ENCODE assay signal across 20 cellular contexts in genomic region chr1:4150262-4150661, GRCh38.
DNase-seq lines count a peak whose midpoint lies in the region; FAIRE-seq and TF ChIP-seq lines count a peak whose summit lies in the region.
"Had no signal": no experiment of that assay in that cellular context is flagged by ENCODE, and none has a peak within 500 bp of the region (broad histone marks: within the 10 kb centered on the region; RNA-seq: fewer than 3 reads in every experiment).

No MANE protein-coding gene starts in this region.

- H2BK20ac ChIP-seq in H9 (ENCODE audit: low read depth, low read length, poor library complexity, severe bottlenecking) = no peak overlapping the region
- H2BK20ac ChIP-seq in H1 (ENCODE audit: low read length) = 0 out of 2 replicates have a peak overlapping the region, but pooled peaks have one; percentile 34

- H3K36me3 Mint-ChIP-seq in H9 (ENCODE audit: insufficient read depth in 1 of 3, low read depth in 3 of 3) (no peaks in the 10 kb centered on the region), neural progenitor cell (no peaks in the 10 kb centered on the region)

- no peak for TF ChIP-seq POLR2A in H1 (IDR thresholded peaks at IDR 0.05; ENCODE audit: control extremely low read depth in 1 of 2, low read depth in 2 of 2, low read length in 2 of 2)

- no peak overlapping the region for H3K4ac ChIP-seq in H9 (ENCODE audit: low read depth, low read length)
- H3K4ac ChIP-seq in H1 (replicated peaks; ENCODE audit: insufficient read length, low read depth, low read length) = no peak overlapping the region

- DNase-seq in H9 (peak; percentile 47), H1 (ENCODE audit: low read depth in 1 of 2, low spot score in 2 of 2) (peak in 1 of 2 experiments; percentile 50), neural progenitor cell (ENCODE audit: low spot score) (peak; percentile 49), amygdala (lab: John Stamatoyannopoulos, UW) (no peak)
- DNase-seq in stimulated activated CD4-positive, alpha-beta T cell treated with anti-CD3 and anti-CD28 coated beads, Interleukin-4, amount 100 ng/mL, for 1 hour = no peak
- DNase-seq in stimulated activated naive CD4-positive, alpha-beta T cell (lab: John Stamatoyannopoulos, UW) = no peak
- no peak for DNase-seq in activated naive CD4-positive, alpha-beta T cell treated with anti-CD3 and anti-CD28 coated beads, Interleukin-2, amount 50 U/mL, for 16 hours
- DNase-seq: CD4-positive, alpha-beta T cell; COR-L47; DMS79; GOT3; NCI-H1092 treated with DMSO at 0.1 percent for 48 hours; NCI-H1694; NCI-H2081; NCI-H2171; NCI-H345; NCI-H524 treated with DMSO at 0.1 percent for 48 hours; OCI-M1 had no signal

- H4K5ac ChIP-seq in H9 (ENCODE audit: insufficient read length, low read depth, low read length) (no peak overlapping the region), H1 (ENCODE audit: insufficient read length, low read depth, low read length) (no peak overlapping the region)

- H3K79me1 ChIP-seq in H9 (ENCODE audit: insufficient read depth, low read depth, low read length, poor library complexity, severe bottlenecking) (no peaks in the 10 kb centered on the region), H1 (ENCODE audit: low read depth, low read length) (no peaks in the 10 kb centered on the region)

- no peak for TF ChIP-seq EP300 in H1 (IDR thresholded peaks at IDR 0.05; ENCODE audit: borderline replicate concordance in 1 of 2, low read depth in 2 of 2, low read length in 2 of 2)

- H3K4me3 ChIP-seq in H1 (ENCODE audit: extremely low read depth in 1 of 4, insufficient read depth in 2 of 4, low read depth in 3 of 4, low read length in 4 of 4) = no peak overlapping the region
- no peak overlapping the region for H3K4me3 ChIP-seq in neural progenitor cell
- H3K4me3 ChIP-seq: SJSA1 had no signal

- TF ChIP-seq CTCF in H9 (conservative IDR thresholded peaks at IDR 0.05) (peak; percentile 35; the same call in 2 of the 3 replicates), H1 (IDR thresholded peaks at IDR 0.05; ENCODE audit: control extremely low read depth in 1 of 3, insufficient read depth in 1 of 3, low read depth in 1 of 3, low read length in 3 of 3) (no peak), neural progenitor cell (IDR thresholded peaks at IDR 0.05) (peak; percentile 20)

- no peak for FAIRE-seq in H1 (lab: Jason Lieb, UNC)

- no peak overlapping the region for H2BK120ac ChIP-seq in H9 (ENCODE audit: low read depth, low read length, poor library complexity, severe bottlenecking)
- no peak overlapping the region for H2BK120ac ChIP-seq in H1 (replicated peaks; ENCODE audit: low read depth, low read length)

- H3K27me3 ChIP-seq in H9 (ENCODE audit: insufficient read depth, low read length) (no peaks in the 10 kb centered on the region), H1 (replicated peaks in 1 of 4; ENCODE audit: control insufficient read depth in 3 of 4, extremely low read depth in 1 of 4, insufficient read depth in 3 of 4, low read length in 3 of 4) (no peaks in the 10 kb centered on the region), neural progenitor cell (no peaks in the 10 kb centered on the region)
- H3K27me3 ChIP-seq: SJSA1 had no signal

- H2AFZ ChIP-seq in H9 (ENCODE audit: low read length) (no peak overlapping the region), H1 (ENCODE audit: low read length) (peak overlapping the region; percentile 47; the same call in 1 of the 2 replicates), neural progenitor cell (replicated peaks) (peak overlapping the region; percentile 77)

- H3K23me2 ChIP-seq in H9 (ENCODE audit: insufficient read length, low read depth, low read length, poor library complexity, severe bottlenecking) (no peaks in the 10 kb centered on the region), H1 (ENCODE audit: low read depth, low read length) (no peaks in the 10 kb centered on the region)

- no peak overlapping the region for H2BK15ac ChIP-seq in H9 (ENCODE audit: low read depth, low read length)
- H2BK15ac ChIP-seq in H1 (ENCODE audit: low read length) = no peak overlapping the region

- H2AK5ac ChIP-seq in H9 (ENCODE audit: insufficient read length, low read length) = no peak overlapping the region
- H2AK5ac ChIP-seq in H1 (ENCODE audit: low read depth, low read length) = no peak overlapping the region

- H3K27me3 Mint-ChIP-seq in H9 (ENCODE audit: low read depth) (no peaks in the 10 kb centered on the region; the same call in none of the 2 replicates), neural progenitor cell (ENCODE audit: insufficient read depth, low read depth) (peaks cover 3% of the 10 kb centered on the region)
- H3K27me3 Mint-ChIP-seq: CD4-positive, alpha-beta T cell had no signal

- H3K14ac ChIP-seq in H9 (ENCODE audit: insufficient read depth, low read length) = no peak overlapping the region
- no peak overlapping the region for H3K14ac ChIP-seq in H1 (ENCODE audit: insufficient read length)

- no peak overlapping the region for H4K8ac ChIP-seq in H9 (replicated peaks; ENCODE audit: insufficient read length, low read depth, low read length)
- H4K8ac ChIP-seq in H1 (ENCODE audit: extremely low read depth, insufficient read depth, low read length) = no peak overlapping the region

- H3T11ph ChIP-seq in H9 (ENCODE audit: low read length) = no peak overlapping the region

- CTCF ChIA-PET in H1 (lab: Charles Lee; ENCODE audit: partially characterized antibody) = no interaction called here

- no peaks in the 10 kb centered on the region for H3K9me3 ChIP-seq in H9 (ENCODE audit: control insufficient read depth, low read depth, low read length)
- H3K9me3 ChIP-seq in H1 (ENCODE audit: insufficient read depth in 2 of 2, low read depth in 1 of 2, low read length in 1 of 2) = no peaks in the 10 kb centered on the region
- H3K9me3 ChIP-seq in neural progenitor cell (ENCODE audit: low read depth) = no peaks in the 10 kb centered on the region

- H3K56ac ChIP-seq in H9 (ENCODE audit: insufficient read length, low read depth, low read length) (no peak overlapping the region), H1 (replicated peaks; ENCODE audit: insufficient read length, low read depth, low read length) (no peak overlapping the region)

- H3K4me2 ChIP-seq in H9 (ENCODE audit: insufficient read depth, insufficient read length, low read length) = no peak overlapping the region
- H3K4me2 ChIP-seq in H1 (ENCODE audit: insufficient read depth in 1 of 2, low read depth in 2 of 2, low read length in 2 of 2) = no peak overlapping the region
- H3K4me2 ChIP-seq in neural progenitor cell = no peak overlapping the region
- H3K4me2 ChIP-seq: KMS-11 had no signal

- no peaks in the 10 kb centered on the region for H3K9me3 Mint-ChIP-seq in H9
- no peaks in the 10 kb centered on the region for H3K9me3 Mint-ChIP-seq in neural progenitor cell
- H3K9me3 Mint-ChIP-seq: CD4-positive, alpha-beta T cell had no signal

- peak; percentile 28 to 44; a peak in 2 of 4 replicates for TF ChIP-seq RAD21 in H1 (IDR thresholded peaks at IDR 0.05 in 1 of 2, conservative IDR thresholded peaks at IDR 0.05 in 1 of 2; ENCODE audit: low read depth in 2 of 2, low read length in 2 of 2)

- no peak overlapping the region for H3K4me3 Mint-ChIP-seq in H9
- no peak overlapping the region for H3K4me3 Mint-ChIP-seq in neural progenitor cell
- H3K4me3 Mint-ChIP-seq: CD4-positive, alpha-beta T cell had no signal

- H3K36me3 ChIP-seq in H1 (ENCODE audit: control insufficient read depth in 2 of 4, insufficient read depth in 4 of 4, low read length in 3 of 4) (no peaks in the 10 kb centered on the region; a peak in 1 of 8 replicates), neural progenitor cell (no peaks in the 10 kb centered on the region)
- H3K36me3 ChIP-seq: SJSA1 had no signal

- H3K9ac ChIP-seq in H9 (ENCODE audit: extremely low read depth, insufficient read length, low read length) (no peak overlapping the region), H1 (replicated peaks in 1 of 4; ENCODE audit: extremely low read depth in 1 of 4, low read depth in 3 of 4, low read length in 3 of 4) (no peak overlapping the region), neural progenitor cell (no peak overlapping the region)
- H3K9ac ChIP-seq: KMS-11 had no signal

- H2BK5ac ChIP-seq in H9 (ENCODE audit: insufficient read length, low read length) (no peak overlapping the region), H1 (ENCODE audit: low read depth, low read length) (no peak overlapping the region)

- H3K4me1 ChIP-seq in H9 (ENCODE audit: insufficient read depth, low read length) (no peaks in the 10 kb centered on the region), H1 (replicated peaks in 1 of 4; ENCODE audit: control insufficient read depth in 3 of 4, insufficient read depth in 4 of 4, low read length in 3 of 4) (peaks cover 2 to 4% (median 3%) of the 10 kb centered on the region in 4 experiments; a peak in 4 of 7 replicates), neural progenitor cell (peaks cover 9% of the 10 kb centered on the region)
- H3K4me1 ChIP-seq: SJSA1 had no signal

- H3K27ac Mint-ChIP-seq in H9 (no peak overlapping the region; a peak in 2 of 7 replicates), neural progenitor cell (no peak overlapping the region)
- H3K27ac Mint-ChIP-seq: CD4-positive, alpha-beta T cell had no signal

- H4K20me1 ChIP-seq in H9 (ENCODE audit: control insufficient read depth, insufficient read depth, insufficient read length) (no peaks in the 10 kb centered on the region), H1 (replicated peaks in 1 of 2; ENCODE audit: control insufficient read depth in 1 of 2, insufficient read depth in 2 of 2, low read length in 2 of 2) (no peaks in the 10 kb centered on the region), neural progenitor cell (ENCODE audit: low read depth) (no peaks in the 10 kb centered on the region)

- H3K79me2 ChIP-seq in H9 (ENCODE audit: insufficient read depth, low read length) (no peaks in the 10 kb centered on the region), H1 (ENCODE audit: control insufficient read depth in 1 of 2, insufficient read depth in 2 of 2, low read length in 2 of 2) (no peaks in the 10 kb centered on the region), neural progenitor cell (ENCODE audit: low read depth) (no peaks in the 10 kb centered on the region)

- H3K4me1 Mint-ChIP-seq in H9 = peaks cover 10 to 11% of the 10 kb centered on the region in 2 experiments
- peaks cover 22% of the 10 kb centered on the region for H3K4me1 Mint-ChIP-seq in neural progenitor cell

- POLR2A ChIA-PET in H1 (lab: Charles Lee; ENCODE audit: partially characterized antibody) = no interaction called here

- H3K23ac ChIP-seq in H9 (ENCODE audit: insufficient read length, low read depth, low read length) (no peak overlapping the region), H1 (ENCODE audit: insufficient read length) (no peak overlapping the region)

- H2BK12ac ChIP-seq in H9 (ENCODE audit: insufficient read length, low read depth, low read length) (no peak overlapping the region), H1 (ENCODE audit: low read depth, low read length) (no peak overlapping the region)

- no peak overlapping the region for H3K27ac ChIP-seq in H9 (ENCODE audit: insufficient read length, low read depth, low read length)
- H3K27ac ChIP-seq in H1 (ENCODE audit: low read depth, low read length) = no peak overlapping the region
- H3K27ac ChIP-seq in neural progenitor cell = no peak overlapping the region
- H3K27ac ChIP-seq: KMS-11, SJSA1 had no signal

- H3K18ac ChIP-seq in H9 (ENCODE audit: insufficient read length, low read depth, low read length) (no peak overlapping the region), H1 (ENCODE audit: extremely low read depth, low read length) (no peak overlapping the region)

- WGBS in H9 (ENCODE audit: extremely low coverage, insufficient read length, low lambda C conversion rate) = no CpG with 5 or more reads among the region's 7 CpGs
- WGBS in H1 (ENCODE audit: extremely low coverage in 1 of 2, insufficient coverage in 1 of 2, insufficient read length in 1 of 2, insufficient replicate concordance in 2 of 2, low coverage in 1 of 2, low lambda C conversion rate in 2 of 2, missing lambda C conversion rate in 1 of 2), 2 experiments = 89% methylated on average over 3 of the region's 7 CpGs; no CpG with 5 or more reads in 1 of the 2 experiments

- H4K91ac ChIP-seq in H9 (ENCODE audit: insufficient read length, low read depth, low read length) = no peak overlapping the region
- H4K91ac ChIP-seq in H1 (replicated peaks; ENCODE audit: insufficient read length, low read length) = no peak overlapping the region

- H3F3A ChIP-seq in neural progenitor cell (ENCODE audit: low read depth) = no peaks in the 10 kb centered on the region

Comparison
In these comparisons a context has a peak if more than half of its experiments do, and no peak if none do; other contexts are left out.
1. DNase-seq: peak in H9 (single experiment) and neural progenitor cell (single experiment); none in stimulated activated CD4-positive, alpha-beta T cell treated with anti-CD3 and anti-CD28 coated beads, Interleukin-4, amount 100 ng/mL, for 1 hour (single experiment), stimulated activated naive CD4-positive, alpha-beta T cell (0 of 6), amygdala (0 of 56) and activated naive CD4-positive, alpha-beta T cell treated with anti-CD3 and anti-CD28 coated beads, Interleukin-2, amount 50 U/mL, for 16 hours (single experiment).
2. CTCF ChIP-seq: peak in H9 (single experiment) and neural progenitor cell (single experiment); none in H1 (0 of 3).